ENCODE assay signal across 17 cellular contexts in genomic region chr3:164351126-164351525, GRCh38.
DNase-seq lines count a peak whose midpoint lies in the region; ATAC-seq and TF ChIP-seq lines count a peak whose summit lies in the region.
"Had no signal": no experiment of that assay in that cellular context is flagged by ENCODE, and none has a peak within 500 bp of the region (broad histone marks: within the 10 kb centered on the region; RNA-seq: fewer than 3 reads in every experiment).

No MANE protein-coding gene starts in this region.

- H4K20me1 ChIP-seq in GM23248 (ENCODE audit: insufficient read depth): no peaks in the 10 kb centered on the region

- DNase-seq in GM23248: peak; percentile 4
- DNase-seq in adipocyte (ENCODE audit: low read depth): peak; percentile 40
- peak; percentile 45 for DNase-seq in fibroblast of gingiva (ENCODE audit: low read depth)
- no peak for DNase-seq in stimulated activated CD4-positive, alpha-beta T cell treated with anti-CD3 and anti-CD28 coated beads, Interleukin-4, amount 100 ng/mL, for 4 hours
- no peak for DNase-seq in T-helper 1 cell
- DNase-seq in colonic mucosa: no peak
- DNase-seq: BE2C; CD4-positive, alpha-beta memory T cell; DMS79; GDM1; Kasumi-1; NCI-H1105 treated with DMSO at 0.1 percent for 48 hours; NCI-H1694 treated with DMSO at 0.1 percent for 48 hours; OCI-M1; SJCRH30 had no signal

- H3K36me3 ChIP-seq in GM23248 (ENCODE audit: low read depth) (no peaks in the 10 kb centered on the region), adipocyte (ENCODE audit: control insufficient read depth, insufficient read depth, low read length, severe bottlenecking) (no peaks in the 10 kb centered on the region), colonic mucosa (no peaks in the 10 kb centered on the region)
- H3K36me3 ChIP-seq: BE2C, SJCRH30 had no signal

- H3K27ac ChIP-seq in GM23248 (no peak overlapping the region), colonic mucosa (no peak overlapping the region)
- H3K27ac ChIP-seq: RWPE1, SJCRH30 had no signal

- H3K9ac ChIP-seq in GM23248 (no peak overlapping the region), adipocyte (ENCODE audit: low read length) (no peak overlapping the region), colonic mucosa (ENCODE audit: low read depth in 2 of 2, low read length in 2 of 2) (no peak overlapping the region)

- H2AFZ ChIP-seq in GM23248: no peak overlapping the region

- H3K79me2 ChIP-seq in GM23248 (ENCODE audit: insufficient read depth): no peaks in the 10 kb centered on the region

- in situ Hi-C loops in GM23248 (cut with MboI): no loop called here

- no peaks in the 10 kb centered on the region for H3F3A ChIP-seq in GM23248 (ENCODE audit: insufficient read depth)

- no peak overlapping the region for H3K4me3 ChIP-seq in GM23248
- H3K4me3 ChIP-seq in adipocyte (ENCODE audit: low read length): no peak overlapping the region
- no peak overlapping the region for H3K4me3 ChIP-seq in colonic mucosa
- H3K4me3 ChIP-seq: SJCRH30 had no signal

- no peaks in the 10 kb centered on the region for H3K27me3 ChIP-seq in GM23248 (replicated peaks; ENCODE audit: insufficient read depth)
- H3K27me3 ChIP-seq in adipocyte (replicated peaks; ENCODE audit: control insufficient read depth, insufficient read depth, low read length): no peaks in the 10 kb centered on the region
- no peaks in the 10 kb centered on the region for H3K27me3 ChIP-seq in colonic mucosa
- H3K27me3 ChIP-seq: BE2C, SJCRH30 had no signal

- no peaks in the 10 kb centered on the region for H3K9me2 ChIP-seq in GM23248 (ENCODE audit: insufficient read depth)

- intact Hi-C loops in colonic mucosa (cut with DNase I): no loop called here

- TF ChIP-seq CTCF in colonic mucosa (IDR thresholded peaks at IDR 0.05): no peak

- no peaks in the 10 kb centered on the region for H3K9me3 ChIP-seq in GM23248 (ENCODE audit: low read depth)
- H3K9me3 ChIP-seq in adipocyte (ENCODE audit: control insufficient read depth, low read length): no peaks in the 10 kb centered on the region
- no peaks in the 10 kb centered on the region for H3K9me3 ChIP-seq in colonic mucosa
- H3K9me3 ChIP-seq: BE2C, SJCRH30 had no signal

- ATAC-seq in HG02642 (IDR thresholded peaks at IDR 0.05; ENCODE audit: poor library complexity, unreplicated experiment): no peak

- no peaks in the 10 kb centered on the region for H3K4me1 ChIP-seq in GM23248 (ENCODE audit: insufficient read depth)
- no peaks in the 10 kb centered on the region for H3K4me1 ChIP-seq in adipocyte (ENCODE audit: control insufficient read depth, insufficient read depth, low read length)
- no peaks in the 10 kb centered on the region for H3K4me1 ChIP-seq in colonic mucosa
- H3K4me1 ChIP-seq: BE2C, SJCRH30 had no signal

- no peak overlapping the region for H3K4me2 ChIP-seq in GM23248 (ENCODE audit: unreplicated experiment)

Comparison
In these comparisons a context has a peak if more than half of its experiments do, and no peak if none do; other contexts are left out.
1. DNase-seq: peak in GM23248 (single experiment), adipocyte (single experiment) and fibroblast of gingiva (single experiment); none in stimulated activated CD4-positive, alpha-beta T cell treated with anti-CD3 and anti-CD28 coated beads, Interleukin-4, amount 100 ng/mL, for 4 hours (0 of 2), T-helper 1 cell (0 of 5) and colonic mucosa (single experiment).